Comparison of ENCODE assay signal across 8 cellular contexts in the genomic region with DNA sequence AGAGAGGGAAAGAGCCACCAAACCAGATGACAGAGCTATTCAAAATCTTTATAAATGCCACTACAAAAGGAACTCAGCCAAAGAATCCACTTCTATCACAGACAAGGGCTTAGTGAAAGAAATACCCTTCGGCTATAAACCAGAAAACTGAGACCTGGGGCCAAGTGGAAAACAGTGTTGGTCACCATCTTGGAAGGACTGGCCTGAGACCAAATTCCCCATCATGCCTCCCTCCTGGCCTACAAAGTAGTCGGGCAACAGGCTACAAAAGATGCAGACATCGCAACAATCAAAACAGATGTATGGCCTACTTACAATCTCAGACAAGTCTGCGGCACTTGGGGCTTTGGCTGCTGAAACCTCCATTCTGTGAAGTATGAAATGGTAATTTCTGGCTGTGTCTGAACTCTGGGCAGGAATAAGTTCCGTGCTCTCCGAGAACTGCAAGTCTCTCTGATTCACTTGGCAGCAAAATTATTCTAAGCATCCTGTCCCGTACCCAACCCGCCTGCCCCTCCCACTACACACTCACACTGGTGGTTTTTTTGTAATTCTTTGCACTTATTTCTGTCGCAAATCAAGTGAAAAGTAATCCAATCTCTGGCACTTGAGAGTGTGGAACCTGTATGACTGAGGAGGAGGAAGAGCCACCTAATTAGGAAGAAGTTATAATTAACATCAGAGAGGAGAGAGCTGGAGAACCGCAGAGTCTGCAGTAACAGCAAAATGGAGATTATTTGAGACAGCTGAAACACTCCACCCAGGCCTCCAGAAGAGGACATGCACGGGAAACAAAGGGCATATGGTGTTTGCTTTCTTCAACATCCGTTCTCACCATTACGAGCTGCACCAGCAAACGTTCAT.
DNase-seq lines count a peak whose midpoint lies in the region; ATAC-seq and TF ChIP-seq lines count a peak whose summit lies in the region.

No MANE protein-coding gene starts in this region.

- H3K79me2 ChIP-seq in ACC112 (ENCODE audit: control insufficient read depth, insufficient read depth, low read length, unreplicated experiment) = no peaks in the 10 kb centered on the region

- H3K36me3 ChIP-seq in ACC112 (ENCODE audit: insufficient read depth, low read length) (no peaks in the 10 kb centered on the region), right atrium auricular region (no peaks in the 10 kb centered on the region), testis (ENCODE audit: low read depth, missing control alignments) (no peaks in the 10 kb centered on the region)

- no peak for TF ChIP-seq CTCF in right atrium auricular region (IDR thresholded peaks at IDR 0.05)
- TF ChIP-seq CTCF in testis (IDR thresholded peaks at IDR 0.05) = no peak

- H3K27ac ChIP-seq in ACC112 (ENCODE audit: low read depth, low read length) = no peak overlapping the region
- peak overlapping the region; percentile 8 to 36 for H3K27ac ChIP-seq in right atrium auricular region
- peak overlapping the region in 1 of 2 donors; percentile 21 for H3K27ac ChIP-seq in testis

- 45 to 54% methylated on average over 10 to 14 of the region's 14 CpGs for whole genome bisulfite sequencing in testis, 2 donors

- peaks cover 11% of the 10 kb centered on the region for H3K4me1 ChIP-seq in ACC112 (ENCODE audit: control insufficient read depth, insufficient read depth, low read length, unreplicated experiment)
- H3K4me1 ChIP-seq in right atrium auricular region = peaks cover 0 to 14% of the 10 kb centered on the region in 2 donors
- H3K4me1 ChIP-seq in testis = no peaks in the 10 kb centered on the region

- H3K4me3 Mint-ChIP-seq in activated T-helper 17 cell treated with anti-CD3 and anti-CD28 coated beads, Interleukin-2, amount 50 U/mL, for 72 hours = peak overlapping the region; percentile 95

- H3K4me3 ChIP-seq in ACC112 (ENCODE audit: low read depth, low read length) (peak overlapping the region; percentile 29; the same call in 1 of the 2 replicates), right atrium auricular region (peak overlapping the region in 1 of 2 donors; percentile 6), testis (no peak overlapping the region)

- no peak for TF ChIP-seq POLR2A in testis (IDR thresholded peaks at IDR 0.05)

- peak overlapping the region; percentile 99 for H3K27ac Mint-ChIP-seq in activated T-helper 17 cell treated with anti-CD3 and anti-CD28 coated beads, Interleukin-2, amount 50 U/mL, for 72 hours

- peak; percentile 74 for ATAC-seq in activated T-helper 17 cell treated with anti-CD3 and anti-CD28 coated beads, Interleukin-2, amount 50 U/mL, for 72 hours (replicated peaks)
- no peak for ATAC-seq in HG02798 (IDR thresholded peaks at IDR 0.05; ENCODE audit: poor library complexity, unreplicated experiment)

- H3K4me1 Mint-ChIP-seq in activated T-helper 17 cell treated with anti-CD3 and anti-CD28 coated beads, Interleukin-2, amount 50 U/mL, for 72 hours = peaks cover 23% of the 10 kb centered on the region

- no peaks in the 10 kb centered on the region for H3K27me3 Mint-ChIP-seq in activated T-helper 17 cell treated with anti-CD3 and anti-CD28 coated beads, Interleukin-2, amount 50 U/mL, for 72 hours

- H3K9me3 ChIP-seq in right atrium auricular region (no peaks in the 10 kb centered on the region), testis (no peaks in the 10 kb centered on the region)

- H3K27me3 ChIP-seq in ACC112 (ENCODE audit: insufficient read depth, low read length) (no peaks in the 10 kb centered on the region), right atrium auricular region (no peaks in the 10 kb centered on the region), testis (no peaks in the 10 kb centered on the region)

- peaks cover 45% of the 10 kb centered on the region for H3K36me3 Mint-ChIP-seq in activated T-helper 17 cell treated with anti-CD3 and anti-CD28 coated beads, Interleukin-2, amount 50 U/mL, for 72 hours (ENCODE audit: low read depth)

- peak overlapping the region; percentile 83 for H2AFZ ChIP-seq in ACC112 (ENCODE audit: low read length, unreplicated experiment)

- H3K9me3 Mint-ChIP-seq in activated T-helper 17 cell treated with anti-CD3 and anti-CD28 coated beads, Interleukin-2, amount 50 U/mL, for 72 hours = no peaks in the 10 kb centered on the region

- DNase-seq in NCI-H1694 (lab: John Stamatoyannopoulos, UW) (peak; percentile 47), right atrium auricular region (ENCODE audit: low spot score) (no peak), testis (peak; percentile 14), ecto neural progenitor cell (ENCODE audit: low spot score) (no peak), cerebellar nuclear complex (lab: John Stamatoyannopoulos, UW) (no peak)

- intact Hi-C loops in testis (cut with DNase I; ENCODE audit: low total_unique reads) = no loop called here

Comparison
In these comparisons a context has a peak if more than half of its experiments do, and no peak if none do; other contexts are left out.
1. DNase-seq: peak in NCI-H1694 (single experiment) and testis (single experiment); none in right atrium auricular region (single experiment), ecto neural progenitor cell (single experiment) and cerebellar nuclear complex (0 of 2).